In the genomic region with DNA sequence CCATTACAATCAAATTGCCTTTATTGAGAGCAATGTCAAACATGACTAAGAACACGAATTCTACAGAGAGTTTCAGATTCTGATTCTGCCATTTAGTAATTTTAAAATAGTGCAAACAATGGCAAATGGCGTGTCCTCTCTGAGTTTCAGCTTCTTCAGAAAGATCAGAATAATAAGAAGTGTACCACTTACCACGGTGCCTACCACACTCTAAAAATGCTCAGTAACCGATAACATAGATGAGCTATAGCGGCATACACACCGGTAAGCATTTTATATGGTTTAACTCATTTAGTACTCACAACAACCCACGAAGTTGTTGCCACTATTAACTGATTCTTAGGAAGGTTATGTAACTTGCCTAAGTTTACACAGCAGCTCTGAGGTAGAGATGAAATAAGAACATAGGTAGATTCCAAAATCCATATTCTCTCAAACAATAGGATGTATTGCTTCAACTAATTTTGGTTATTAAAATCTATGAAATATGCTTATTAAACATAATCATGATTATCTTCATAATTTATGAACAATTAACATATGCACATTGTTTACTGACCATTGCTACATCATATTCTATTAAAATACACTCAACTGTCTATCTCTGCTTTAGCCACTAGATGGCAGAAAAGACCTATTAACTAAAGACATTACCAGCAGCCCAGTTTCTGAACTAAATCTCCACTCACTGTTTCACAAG, we compare ENCODE assay signal across 8 cellular contexts. TPM values are rescaled to one million over a fixed set of nuclear protein-coding genes. Genes with fewer than 3 reads are reported as not detected.
DNase-seq lines count a peak whose midpoint lies in the region; ATAC-seq and TF ChIP-seq lines count a peak whose summit lies in the region.

No MANE protein-coding gene starts in this region.

- TF ChIP-seq CTCF in AG09319 (IDR thresholded peaks at IDR 0.05; ENCODE audit: low read depth, low read length) (peak; percentile 65), NB4 (IDR thresholded peaks at IDR 0.05; ENCODE audit: low read depth, low read length) (peak; percentile 74)

- ATAC-seq in GM18499 (IDR thresholded peaks at IDR 0.05; ENCODE audit: insufficient read depth, unreplicated experiment) (peak; percentile 91), HG02763 (IDR thresholded peaks at IDR 0.05; ENCODE audit: unreplicated experiment) (peak; percentile 97)

- TF ChIP-seq POLR2A in NB4 (IDR thresholded peaks at IDR 0.05; ENCODE audit: extremely low read depth, insufficient read length), result no peak

- DNase-seq in AG09319 (ENCODE audit: extremely low read depth, low read depth) (peak; percentile 18), NB4 (ENCODE audit: low read depth) (peak; percentile 65), SK-N-DZ (ENCODE audit: low spot score) (peak; percentile 62), fibroblast of peridontal ligament (ENCODE audit: extremely low read depth) (peak; percentile 83), pons (ENCODE audit: low spot score) (peak; percentile 85), GOT3 (lab: John Stamatoyannopoulos, UW) (no peak)

- no peak overlapping the region for H3K4me3 ChIP-seq in NB4 (ENCODE audit: low read depth, low read length)

RNA-seq across cellular contexts. Expression of gene SLC6A15, which starts 38.3 kb away (rescaled TPM):
- polyA plus RNA-seq in SK-N-DZ (2014; cell fraction: cytosol; rRNA removed), result 84.8 and 99.1 TPM in 2 replicates
- polyA plus RNA-seq in SK-N-DZ (2014; cell fraction: nucleus; rRNA removed), result 45.0 and 50.9 TPM in 2 replicates
